ENCODE assay signal across 8 cellular contexts in genomic region chr22:44448271-44448780, GRCh38. TPM values are rescaled to one million over a fixed set of nuclear protein-coding genes. Genes with fewer than 3 reads are reported as not detected.
DNase-seq lines count a peak whose midpoint lies in the region; ATAC-seq and TF ChIP-seq lines count a peak whose summit lies in the region.

No MANE protein-coding gene starts in this region.

- no TSS peak for BruUV-seq in HCT116 (replicated peaks; lab: Mats Ljungman, UMichigan)

- POLR2A ChIA-PET in HCT116 (lab: Charles Lee): interaction anchor here (1.3 kb wide), 1 partner anchor 8 kb away, joined by 3 read pairs; no protein-coding TSS in a partner anchor

- H3K27me3 ChIP-seq in HCT116 (ENCODE audit: insufficient read depth, low read length) (no peaks in the 10 kb centered on the region), right cardiac atrium (ENCODE audit: control insufficient read depth, insufficient read depth) (no peaks in the 10 kb centered on the region)

- no peaks in the 10 kb centered on the region for H3K36me3 Mint-ChIP-seq in activated CD4-positive, alpha-beta T cell treated with anti-CD3 and anti-CD28 coated beads, Interleukin-2, amount 10 ng/mL, durations not matched to agents 24 days and 14 days (ENCODE audit: low read depth)

- H3K9me2 ChIP-seq in HCT116 (ENCODE audit: insufficient read depth): no peaks in the 10 kb centered on the region

- no peaks in the 10 kb centered on the region for H3K79me2 ChIP-seq in HCT116 (ENCODE audit: insufficient read depth, low read length)

- H3K9me3 ChIP-seq in HCT116 (ENCODE audit: control insufficient read depth in 1 of 2, insufficient read depth in 1 of 2, low read depth in 1 of 2, low read length in 2 of 2): 0 out of 4 replicates have a peak, but pooled peaks cover 0 to 3% of the 10 kb centered on the region in 2 experiments
- no peaks in the 10 kb centered on the region for H3K9me3 ChIP-seq in right cardiac atrium (ENCODE audit: control insufficient read depth, low read length)

- WGBS in right cardiac atrium: 46% methylated on average over 14 of the region's 14 CpGs

- peaks cover 4% of the 10 kb centered on the region for H3K9me3 Mint-ChIP-seq in activated CD4-positive, alpha-beta T cell treated with anti-CD3 and anti-CD28 coated beads, Interleukin-2, amount 10 ng/mL, durations not matched to agents 24 days and 14 days

- intact Hi-C loops in HCT116 (cut with micrococcal nuclease) (no loop called here), right cardiac atrium (cut with DNase I) (no loop called here)
- intact Hi-C loops in activated CD4-positive, alpha-beta T cell treated with anti-CD3 and anti-CD28 coated beads, Interleukin-2, amount 10 ng/mL, durations not matched to agents 24 days and 14 days (cut with micrococcal nuclease): no loop called here

- H3K27me3 Mint-ChIP-seq in activated CD4-positive, alpha-beta T cell treated with anti-CD3 and anti-CD28 coated beads, Interleukin-2, amount 10 ng/mL, durations not matched to agents 24 days and 14 days: peaks cover 2% of the 10 kb centered on the region

- H2AFZ ChIP-seq in HCT116 (ENCODE audit: low read depth, low read length, poor library complexity, severe bottlenecking): no peak overlapping the region

- no peak for TF ChIP-seq CTCF in HCT116 (IDR thresholded peaks at IDR 0.05 in 2 of 3, conservative IDR thresholded peaks at IDR 0.05 in 1 of 3; ENCODE audit: borderline replicate concordance in 1 of 3, insufficient read depth in 1 of 3, low read depth in 2 of 3, low read length in 2 of 3)

- TF ChIP-seq RAD21 in HCT116 (IDR thresholded peaks at IDR 0.05; ENCODE audit: low read depth): no peak

- CTCF ChIA-PET in HCT116 (lab: Charles Lee): no interaction called here

- H3K27ac Mint-ChIP-seq in activated CD4-positive, alpha-beta T cell treated with anti-CD3 and anti-CD28 coated beads, Interleukin-2, amount 10 ng/mL, durations not matched to agents 24 days and 14 days: no peak overlapping the region

- H3K4me1 ChIP-seq in HCT116 (ENCODE audit: control insufficient read depth in 1 of 2, insufficient read depth in 2 of 2, low read length in 2 of 2): peaks cover 7 to 33% of the 10 kb centered on the region in 2 experiments; a peak in 3 of 4 replicates
- no peaks in the 10 kb centered on the region for H3K4me1 ChIP-seq in right cardiac atrium (ENCODE audit: control insufficient read depth, insufficient read depth, low read length)

- H3K4me3 Mint-ChIP-seq in activated CD4-positive, alpha-beta T cell treated with anti-CD3 and anti-CD28 coated beads, Interleukin-2, amount 10 ng/mL, durations not matched to agents 24 days and 14 days: no peak overlapping the region

- peak overlapping the region; percentile 28 for H3K4me2 ChIP-seq in HCT116 (ENCODE audit: low read length)

- RAD21 ChIA-PET in HCT116 (lab: Charles Lee; ENCODE audit: low non-redundant PET in 1 of 2, low total read pairs in 2 of 2, uncharacterized antibody in 2 of 2, unreplicated experiment in 2 of 2): no interaction called here

- no peak for TF ChIP-seq POLR2A in HCT116 (IDR thresholded peaks at IDR 0.05; ENCODE audit: borderline replicate concordance, extremely low read depth, insufficient read depth, insufficient read length)

- no peaks in the 10 kb centered on the region for H3K36me3 ChIP-seq in HCT116 (ENCODE audit: control insufficient read depth in 1 of 2, insufficient read depth in 2 of 2, low read length in 2 of 2)

- H4K20me1 ChIP-seq in HCT116 (ENCODE audit: insufficient read depth): no peaks in the 10 kb centered on the region

- H3K4me1 Mint-ChIP-seq in activated CD4-positive, alpha-beta T cell treated with anti-CD3 and anti-CD28 coated beads, Interleukin-2, amount 10 ng/mL, durations not matched to agents 24 days and 14 days: no peaks in the 10 kb centered on the region

- no peak for DNase-seq in HCT116 (ENCODE audit: low read depth, low spot score)
- DNase-seq in right cardiac atrium: peak; percentile 88 to 93 (median 88)
- peak; percentile 10 for DNase-seq in superior temporal gyrus (ENCODE audit: extremely low spot score)
- no peak for DNase-seq in activated CD4-positive, alpha-beta T cell treated with anti-CD3 and anti-CD28 coated beads, Interleukin-2, amount 10 ng/mL, durations not matched to agents 24 days and 14 days

- peak; percentile 65 for ATAC-seq in HCT116
- ATAC-seq in SK-N-SH treated with all-trans-retinoic acid at 6 μM for 48 hours: peak; percentile 95
- peak; percentile 89 to 91 for ATAC-seq in right cardiac atrium
- ATAC-seq in HG03159 (IDR thresholded peaks at IDR 0.05; ENCODE audit: unreplicated experiment): no peak
- ATAC-seq in GM21717 (IDR thresholded peaks at IDR 0.05; ENCODE audit: unreplicated experiment): no peak
- ATAC-seq in GM19023 (IDR thresholded peaks at IDR 0.05; ENCODE audit: unreplicated experiment): no peak

- H3K27ac ChIP-seq in HCT116 (ENCODE audit: low read depth, low read length): no peak overlapping the region
- no peak overlapping the region for H3K27ac ChIP-seq in right cardiac atrium (ENCODE audit: low read length)

- no peak overlapping the region for H3K4me3 ChIP-seq in HCT116 (replicated peaks in 1 of 2; ENCODE audit: low read depth in 1 of 2, low read length in 2 of 2)
- H3K4me3 ChIP-seq in right cardiac atrium (ENCODE audit: low read length): no peak overlapping the region

- no peak overlapping the region for H3K9ac ChIP-seq in HCT116 (ENCODE audit: low read length)

TF ChIP-seq in HCT116, 20 proteins besides CTCF, POLR2A, EP300 and RAD21 (continues in another document):
- TF ChIP-seq SIN3A (IDR thresholded peaks at IDR 0.05; ENCODE audit: low read depth) (no peak), SP1 (IDR thresholded peaks at IDR 0.05; ENCODE audit: low read depth) (no peak), FOSL1 (IDR thresholded peaks at IDR 0.05; ENCODE audit: low read depth) (peak; percentile 42; the same call in 1 of the 2 replicates), CEBPB (IDR thresholded peaks at IDR 0.05; ENCODE audit: low read depth) (no peak), ELF1 (IDR thresholded peaks at IDR 0.05; ENCODE audit: borderline replicate concordance, low read depth) (no peak), REST (IDR thresholded peaks at IDR 0.05; ENCODE audit: low read depth) (no peak)

TF ChIP-seq in SK-N-SH treated with all-trans-retinoic acid at 6 μM for 48 hours, 23 proteins besides CTCF, POLR2A, EP300 and RAD21:
- no peak for TF ChIP-seq TSHZ2 (CRISPR knock-in tag; IDR thresholded peaks at IDR 0.05)
- no peak for TF ChIP-seq CSDC2 (CRISPR knock-in tag; IDR thresholded peaks at IDR 0.05)
- no peak for TF ChIP-seq ZNF70 (CRISPR knock-in tag; IDR thresholded peaks at IDR 0.05)
- TF ChIP-seq GLIS3 (CRISPR knock-in tag; IDR thresholded peaks at IDR 0.05): no peak
- TF ChIP-seq PATZ1 (CRISPR knock-in tag; IDR thresholded peaks at IDR 0.05; ENCODE audit: borderline replicate concordance): peak; percentile 62; the same call in 1 of the 2 replicates

RNA-seq across cellular contexts. Expression of gene RTL6, which starts 49.7 kb away (rescaled TPM):
- total RNA-seq in HCT116 (2021; ENCODE audit: unreplicated experiment): 22.9 TPM
- polyA plus RNA-seq in HCT116 (2012): 15.6 and 15.7 TPM in 2 replicates
- total RNA-seq in right cardiac atrium: 10 to 100 TPM; 27.3 to 35.4 (median 31.1) TPM
- polyA plus RNA-seq in right cardiac atrium: 10.0 TPM
- total RNA-seq in activated CD4-positive, alpha-beta T cell treated with anti-CD3 and anti-CD28 coated beads, Interleukin-2, amount 10 ng/mL, durations not matched to agents 24 days and 14 days: 7.9 and 8.0 TPM in 2 replicates

Comparison
In these comparisons a context has a peak if more than half of its experiments do, and no peak if none do; other contexts are left out.
1. ATAC-seq: peak in HCT116 (single experiment), SK-N-SH treated with all-trans-retinoic acid at 6 μM for 48 hours (single experiment) and right cardiac atrium (2 of 2); none in HG03159 (single experiment), GM21717 (single experiment) and GM19023 (single experiment).
2. DNase-seq: peak in right cardiac atrium (3 of 3) and superior temporal gyrus (single experiment); none in HCT116 (single experiment) and activated CD4-positive, alpha-beta T cell treated with anti-CD3 and anti-CD28 coated beads, Interleukin-2, amount 10 ng/mL, durations not matched to agents 24 days and 14 days (single experiment).